In genomic region chrX:106802388-106803275, GRCh38 we compare ENCODE assay signal across 8 cellular contexts. TPM values are rescaled to one million over a fixed set of nuclear protein-coding genes. Genes with fewer than 3 reads are reported as not detected.
A peak's percentile ranks its signal among the peaks of the same experiment; 100 is the strongest.
DNase-seq lines count a peak whose midpoint lies in the region; ATAC-seq, FAIRE-seq and TF ChIP-seq lines count a peak whose summit lies in the region.

TBC1D8B (plus strand) TSS chrX:106802673; CDS start chrX:106802854, 181 bp downstream.

- H3K4me1 Mint-ChIP-seq in activated naive CD4-positive, alpha-beta T cell treated with anti-CD3 and anti-CD28 coated beads for 36 hours (ENCODE audit: low read depth): peaks cover 5% of the 10 kb centered on the region

- no peaks in the 10 kb centered on the region for H3K9me3 Mint-ChIP-seq in activated naive CD4-positive, alpha-beta T cell treated with anti-CD3 and anti-CD28 coated beads for 36 hours

- no peak within 1 kb of the TSS for H3K4me2 ChIP-seq in neural cell (ENCODE audit: low read length)

- no peak for TF ChIP-seq EP300 in neural cell (conservative IDR thresholded peaks at IDR 0.05; ENCODE audit: poor library complexity, severe bottlenecking)

- H3K4me3 ChIP-seq in neural cell (ENCODE audit: low read length) (peak within 1 kb of the TSS; percentile 67), uterus (peak within 1 kb of the TSS; percentile 50 to 51)

- no peaks in the 10 kb centered on the region for H3K4me1 ChIP-seq in uterus

- no peak within 1 kb of the TSS for H3K9ac ChIP-seq in neural cell (ENCODE audit: low read length)

- no peaks in the 10 kb centered on the region for H3K36me3 Mint-ChIP-seq in activated naive CD4-positive, alpha-beta T cell treated with anti-CD3 and anti-CD28 coated beads for 36 hours (ENCODE audit: low read depth)

- CTCF ChIA-PET in activated naive CD4-positive, alpha-beta T cell treated with anti-CD3 and anti-CD28 coated beads for 36 hours (lab: Charles Lee): no interaction called here

- peaks cover 22% of the 10 kb centered on the region for H3K27me3 Mint-ChIP-seq in activated naive CD4-positive, alpha-beta T cell treated with anti-CD3 and anti-CD28 coated beads for 36 hours (ENCODE audit: low read depth)

- H3F3A ChIP-seq in neural cell (ENCODE audit: insufficient read depth, low read length, poor library complexity, severe bottlenecking): no peaks in the 10 kb centered on the region

- H3K27ac ChIP-seq in neural cell (ENCODE audit: low read length) (no peak within 1 kb of the TSS), uterus (peak within 1 kb of the TSS; percentile 21 to 36)

- H3K79me2 ChIP-seq in neural cell (replicated peaks; ENCODE audit: insufficient read depth, low read length): no peaks in the 10 kb centered on the region

- DNase-seq in CD1c-positive myeloid dendritic cell (ENCODE audit: extremely low spot score): peak; percentile 69
- DNase-seq in GM19240 (ENCODE audit: insufficient read length, low spot score): peak; percentile 1
- DNase-seq in NCI-H526 (lab: John Stamatoyannopoulos, UW): peak; percentile 90 to 91
- DNase-seq in activated naive CD4-positive, alpha-beta T cell treated with anti-CD3 and anti-CD28 coated beads for 36 hours: peak; percentile 35
- DNase-seq in frontal cortex (ENCODE audit: low spot score in 2 of 2): peak; percentile 15 to 34
- peak; percentile 79 to 87 for DNase-seq in uterus

- H2AFZ ChIP-seq in neural cell (ENCODE audit: low read depth, low read length): no peak within 1 kb of the TSS

- peaks cover 31% of the 10 kb centered on the region for H3K27me3 ChIP-seq in neural cell (ENCODE audit: insufficient read depth, low read depth, low read length)
- no peaks in the 10 kb centered on the region for H3K27me3 ChIP-seq in uterus

- TF ChIP-seq CTCF in neural cell (IDR thresholded peaks at IDR 0.05; ENCODE audit: poor library complexity, severe bottlenecking) (no peak), uterus (IDR thresholded peaks at IDR 0.05) (peak in 1 of 4 experiments; percentile 10)

- peak within 1 kb of the TSS; percentile 66 for H3K27ac Mint-ChIP-seq in activated naive CD4-positive, alpha-beta T cell treated with anti-CD3 and anti-CD28 coated beads for 36 hours

- H4K20me1 ChIP-seq in neural cell (ENCODE audit: insufficient read depth): no peaks in the 10 kb centered on the region

- intact Hi-C loops in activated naive CD4-positive, alpha-beta T cell treated with anti-CD3 and anti-CD28 coated beads for 36 hours (cut with micrococcal nuclease): loop anchor here (2.0 kb wide), 1 partner anchor 192 kb away; the partner anchor contains the start of gene RADX
- intact Hi-C loops in uterus (cut with DNase I; ENCODE audit: low total_unique reads): no loop called here

- H3K36me3 ChIP-seq in neural cell (ENCODE audit: insufficient read depth, low read length) (no peaks in the 10 kb centered on the region), uterus (no peaks in the 10 kb centered on the region)

- TF ChIP-seq RAD21 in neural cell (conservative IDR thresholded peaks at IDR 0.05): no peak

- ATAC-seq in HG03342 (IDR thresholded peaks at IDR 0.05; ENCODE audit: unreplicated experiment): peak; percentile 92

- H3K9me2 ChIP-seq in neural cell (ENCODE audit: insufficient read depth, low read length): no peaks in the 10 kb centered on the region

- peak; percentile 36 to 44 for TF ChIP-seq POLR2A in uterus (IDR thresholded peaks at IDR 0.05)

- no peaks in the 10 kb centered on the region for H3K9me3 ChIP-seq in neural cell (ENCODE audit: low read length)
- no peaks in the 10 kb centered on the region for H3K9me3 ChIP-seq in uterus

- no peak for FAIRE-seq in frontal cortex (lab: Jason Lieb, UNC)

- H3K4me3 Mint-ChIP-seq in activated naive CD4-positive, alpha-beta T cell treated with anti-CD3 and anti-CD28 coated beads for 36 hours: peak within 1 kb of the TSS; percentile 91

TF ChIP-seq in neural cell, 6 proteins besides CTCF, POLR2A, EP300 and RAD21:
- no peak for TF ChIP-seq SMC3 (conservative IDR thresholded peaks at IDR 0.05; ENCODE audit: poor library complexity)
- no peak for TF ChIP-seq POLR2AphosphoS5 (IDR thresholded peaks at IDR 0.05)
- no peak for TF ChIP-seq MXI1 (conservative IDR thresholded peaks at IDR 0.05; ENCODE audit: poor library complexity, severe bottlenecking)
- TF ChIP-seq EZH2 (IDR thresholded peaks at IDR 0.05; ENCODE audit: borderline replicate concordance, insufficient read depth, low read length, poor library complexity, severe bottlenecking): no peak
- TF ChIP-seq TAF1 (IDR thresholded peaks at IDR 0.05; ENCODE audit: low read depth): no peak
- TF ChIP-seq REST (IDR thresholded peaks at IDR 0.05; ENCODE audit: borderline replicate concordance): no peak

RNA-seq across cellular contexts. Expression of gene TBC1D8B, which starts in this region (rescaled TPM):
- total RNA-seq in activated naive CD4-positive, alpha-beta T cell treated with anti-CD3 and anti-CD28 coated beads for 36 hours: 1 to 10 TPM; 1.2 TPM
- total RNA-seq in frontal cortex: 0.41 TPM
- polyA plus RNA-seq in neural cell: 0.14 and 2.1 TPM in 2 replicates
- polyA minus RNA-seq in neural cell: 2.2 and 2.3 TPM in 2 replicates
- total RNA-seq in uterus: 10 to 100 TPM in 2 of 4 donors, 1 to 10 TPM in 2; 5.3 to 27.9 (median 10.0) TPM

Comparison
In these comparisons a context has a peak if more than half of its experiments do, and no peak if none do; other contexts are left out.
1. Peak in DNase-seq in frontal cortex; RNA of the gene not detected or under 1 TPM.
2. DNase-seq: peak in every context shown above with its lines; median percentile 90 in NCI-H526; 83 in uterus; 69 in CD1c-positive myeloid dendritic cell; 35 in activated naive CD4-positive, alpha-beta T cell treated with anti-CD3 and anti-CD28 coated beads for 36 hours; 24 in frontal cortex; 1 in GM19240.